Comparison of ENCODE assay signal across 8 cellular contexts in genomic region chr21:27564684-27565280, GRCh38.
DNase-seq lines count a peak whose midpoint lies in the region; ATAC-seq, FAIRE-seq and TF ChIP-seq lines count a peak whose summit lies in the region.

No MANE protein-coding gene starts in this region.

- no peaks in the 10 kb centered on the region for H3K36me3 ChIP-seq in bronchial epithelial cell (ENCODE audit: control insufficient read depth, insufficient read depth, low read length)

- ATAC-seq in left colon (peak; percentile 73), HG03108 (IDR thresholded peaks at IDR 0.05; ENCODE audit: unreplicated experiment) (no peak), HG02588 (IDR thresholded peaks at IDR 0.05; ENCODE audit: unreplicated experiment) (no peak)

- TF ChIP-seq CTCF in bronchial epithelial cell (IDR thresholded peaks at IDR 0.05; ENCODE audit: insufficient read depth, low read length, severe bottlenecking) = peak; percentile 60

- no peak overlapping the region for H3K4me3 ChIP-seq in bronchial epithelial cell (ENCODE audit: low read depth, low read length)

- intact Hi-C loops in left colon (cut with DNase I, micrococcal nuclease) = loop anchor here in 1 of 2 donors (10.0 kb wide), 1 partner anchor 710 kb away; no protein-coding TSS in a partner anchor

- no peaks in the 10 kb centered on the region for H3K27me3 ChIP-seq in bronchial epithelial cell (ENCODE audit: control insufficient read depth, insufficient read depth, low read length)

- peak; percentile 27 to 72 for DNase-seq in NCI-H524 (lab: John Stamatoyannopoulos, UW)
- DNase-seq in NCI-H524 treated with DMSO at 0.1 percent for 48 hours (lab: John Stamatoyannopoulos, UW) = no peak
- DNase-seq in NCI-H226 = peak; percentile 63
- peak; percentile 55 for DNase-seq in bronchial epithelial cell (ENCODE audit: low read depth)
- DNase-seq in left colon = peak in 1 of 2 donors; percentile 56
- no peak for DNase-seq in KG1 (lab: John Stamatoyannopoulos, UW)

- FAIRE-seq in bronchial epithelial cell (lab: Jason Lieb, UNC) = no peak

Comparison
In these comparisons a context has a peak if more than half of its experiments do, and no peak if none do; other contexts are left out.
1. DNase-seq: peak in NCI-H524 (2 of 2), NCI-H226 (single experiment) and bronchial epithelial cell (single experiment); none in NCI-H524 treated with DMSO at 0.1 percent for 48 hours (single experiment) and KG1 (single experiment).